In the genomic region with DNA sequence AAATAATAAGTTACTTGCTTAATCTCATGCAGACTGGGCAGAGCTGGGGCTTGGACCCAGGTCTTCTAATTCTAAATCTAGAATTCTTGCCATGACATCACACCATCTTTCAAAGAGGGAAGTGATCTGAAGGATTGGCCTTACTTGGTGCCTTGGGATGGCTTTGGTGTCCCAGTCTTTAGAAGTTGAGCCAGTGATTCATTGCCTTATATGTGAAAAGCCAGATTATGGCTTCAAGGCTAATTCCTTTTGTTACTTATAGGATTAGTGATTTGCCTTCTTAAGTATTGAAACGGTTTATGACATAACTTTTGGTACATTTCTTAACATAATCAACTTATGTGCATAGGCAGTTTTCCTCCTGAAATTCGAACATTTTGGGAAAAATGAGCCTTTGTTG, we compare ENCODE assay signal across 18 cellular contexts.
"Had no signal": no experiment of that assay in that cellular context is flagged by ENCODE, and none has a peak within 500 bp of the region (broad histone marks: within the 10 kb centered on the region; RNA-seq: fewer than 3 reads in every experiment).

No MANE protein-coding gene starts in this region.

- H3K4me3 ChIP-seq: colonic mucosa, esophagus squamous epithelium, tibial nerve, uterus had no signal

- H3K27ac ChIP-seq: colonic mucosa, esophagus squamous epithelium, tibial nerve, uterus had no signal

- H3K9me3 Mint-ChIP-seq: activated naive CD4-positive, alpha-beta T cell treated with anti-CD3 and anti-CD28 coated beads, Interleukin-2, amount 10 ng/mL, durations not matched to agents 7 days and 5 days; activated T-helper 2 cell treated with anti-CD3 and anti-CD28 coated beads, Interferon-gamma antibody, Interleukin-2, Interleukin-4, amounts not matched to agents 10 μg/mL and 5 μg/mL and 100 μg/mL, durations not matched to agents 14 hours and 24 hours and 36 hours; natural killer cell treated with Interleukin-12 subunit alpha and Interleukin-12 subunit beta and Interleukin-15 and Interleukin-18, amount 100 ng/mL, for 72 hours had no signal

- H3K9me3 ChIP-seq: colonic mucosa, esophagus squamous epithelium, tibial nerve, uterus had no signal

- H3K4me1 ChIP-seq: colonic mucosa, uterus had no signal

- ATAC-seq: natural killer cell treated with Interleukin-12 subunit alpha and Interleukin-12 subunit beta and Interleukin-15 and Interleukin-18, amount 100 ng/mL, for 72 hours had no signal

- H3K27ac Mint-ChIP-seq: activated naive CD4-positive, alpha-beta T cell treated with anti-CD3 and anti-CD28 coated beads, Interleukin-2, amount 10 ng/mL, durations not matched to agents 7 days and 5 days; activated T-helper 2 cell treated with anti-CD3 and anti-CD28 coated beads, Interferon-gamma antibody, Interleukin-2, Interleukin-4, amounts not matched to agents 10 μg/mL and 5 μg/mL and 100 μg/mL, durations not matched to agents 14 hours and 24 hours and 36 hours had no signal

- H3K27me3 Mint-ChIP-seq: activated naive CD4-positive, alpha-beta T cell treated with anti-CD3 and anti-CD28 coated beads, Interleukin-2, amount 10 ng/mL, durations not matched to agents 7 days and 5 days; natural killer cell treated with Interleukin-12 subunit alpha and Interleukin-12 subunit beta and Interleukin-15 and Interleukin-18, amount 100 ng/mL, for 72 hours had no signal

- H3K27me3 ChIP-seq: colonic mucosa, esophagus squamous epithelium, tibial nerve, uterus had no signal

- DNase-seq: activated CD4-positive, CD25-positive, alpha-beta regulatory T cell treated with anti-CD3 and anti-CD28 coated beads, Interleukin-2, amount 50 U/mL, for 72 hours; activated naive CD4-positive, alpha-beta T cell treated with anti-CD3 and anti-CD28 coated beads, Interleukin-2, amount 10 ng/mL, durations not matched to agents 7 days and 5 days; central memory CD4-positive, alpha-beta T cell; colonic mucosa; esophagus squamous epithelium; glutamatergic neuron; hypothalamus; nucleus accumbens; posterior cingulate gyrus; retina; stimulated activated CD4-positive, alpha-beta T cell treated with anti-CD3 and anti-CD28 coated beads, Interleukin-2, amount 100 ng/mL, for 48 hours; stimulated activated naive CD4-positive, alpha-beta T cell; substantia nigra; T-helper 2 cell; uterus had no signal

- H3K4me3 Mint-ChIP-seq: activated naive CD4-positive, alpha-beta T cell treated with anti-CD3 and anti-CD28 coated beads, Interleukin-2, amount 10 ng/mL, durations not matched to agents 7 days and 5 days; natural killer cell treated with Interleukin-12 subunit alpha and Interleukin-12 subunit beta and Interleukin-15 and Interleukin-18, amount 100 ng/mL, for 72 hours had no signal

- H3K36me3 ChIP-seq: uterus had no signal
